In genomic region chr20:53957421-53958172, GRCh38 we compare ENCODE assay signal across 13 cellular contexts.
DNase-seq lines count a peak whose midpoint lies in the region; ATAC-seq and TF ChIP-seq lines count a peak whose summit lies in the region.
"Had no signal": no experiment of that assay in that cellular context is flagged by ENCODE, and none has a peak within 500 bp of the region (broad histone marks: within the 10 kb centered on the region; RNA-seq: fewer than 3 reads in every experiment).

No MANE protein-coding gene starts in this region.

- no peaks in the 10 kb centered on the region for H3K79me2 ChIP-seq in OCI-LY7 (ENCODE audit: insufficient read depth, low read depth, low read length)

- no peaks in the 10 kb centered on the region for H3K27me3 Mint-ChIP-seq in type B pancreatic cell

- H3K4me3 ChIP-seq in cardiac muscle cell (no peak overlapping the region), right atrium auricular region (no peak overlapping the region), OCI-LY7 (ENCODE audit: low read depth, low read length, poor library complexity, severe bottlenecking) (no peak overlapping the region), epithelial cell of esophagus (ENCODE audit: low read length) (no peak overlapping the region)
- H3K4me3 ChIP-seq: colonic mucosa had no signal

- no TSS peak for BruUV-seq in OCI-LY7 (replicated peaks; lab: Mats Ljungman, UMichigan)

- no peak overlapping the region for H3K27ac Mint-ChIP-seq in type B pancreatic cell
- H3K27ac Mint-ChIP-seq: activated CD4-positive, alpha-beta memory T cell treated with anti-CD3 and anti-CD28 coated beads, Interleukin-2, amount 10 ng/mL, durations not matched to agents 7 days and 5 days; T-helper 1 cell treated with Interleukin-12 subunit alpha and Interleukin-12 subunit beta and Interleukin-4 antibody, amounts not matched to agents 30 μg/mL and 1 μg/mL, for 36 hours had no signal

- no peaks in the 10 kb centered on the region for H4K20me1 ChIP-seq in OCI-LY7 (ENCODE audit: insufficient read depth, low read length)

- DNase-seq in cardiac muscle cell (ENCODE audit: low read depth in 1 of 2, low spot score in 1 of 2) (peak in 1 of 2 donors; percentile 48), right atrium auricular region (ENCODE audit: low spot score) (no peak), OCI-LY7 (ENCODE audit: low spot score) (peak; percentile 28), epithelial cell of esophagus (ENCODE audit: low read depth) (no peak), type B pancreatic cell (ENCODE audit: extremely low spot score, unreplicated experiment) (no peak), NCI-H2029 (lab: John Stamatoyannopoulos, UW) (no peak), NCI-H2081 treated with DMSO at 0.1 percent for 48 hours (lab: John Stamatoyannopoulos, UW) (no peak)
- DNase-seq: activated CD4-positive, alpha-beta memory T cell treated with anti-CD3 and anti-CD28 coated beads, Interleukin-2, amount 10 ng/mL, durations not matched to agents 7 days and 5 days; colonic mucosa; NCI-H1092 treated with DMSO at 0.1 percent for 48 hours; NCI-H774 had no signal

- H3K36me3 ChIP-seq in cardiac muscle cell (no peaks in the 10 kb centered on the region), right atrium auricular region (no peaks in the 10 kb centered on the region), OCI-LY7 (ENCODE audit: insufficient read depth, low read length) (no peaks in the 10 kb centered on the region)
- H3K36me3 ChIP-seq: colonic mucosa had no signal

- POLR2A ChIA-PET in OCI-LY7 (lab: Charles Lee), result interaction anchor here (0.5 to 0.6 kb wide), 2 partner anchors 662 to 685 kb away, joined by 3 read pairs; no protein-coding TSS in a partner anchor

- H3K9me3 ChIP-seq in cardiac muscle cell (ENCODE audit: low read depth) (no peaks in the 10 kb centered on the region), right atrium auricular region (peaks cover 0 to 10% of the 10 kb centered on the region in 2 donors), OCI-LY7 (ENCODE audit: low read length) (peaks cover 4% of the 10 kb centered on the region; the same call in 1 of the 2 replicates)
- H3K9me3 ChIP-seq: colonic mucosa had no signal

- no peak overlapping the region for H2AFZ ChIP-seq in OCI-LY7 (ENCODE audit: low read length)

- H3K9me2 ChIP-seq in OCI-LY7 (ENCODE audit: insufficient read depth, low read length), result no peaks in the 10 kb centered on the region

- intact Hi-C loops in OCI-LY7 (cut with micrococcal nuclease; ENCODE audit: unreplicated experiment), result no loop called here

- H3K4me1 ChIP-seq in cardiac muscle cell (ENCODE audit: low read depth), result no peaks in the 10 kb centered on the region
- H3K4me1 ChIP-seq in right atrium auricular region, result no peaks in the 10 kb centered on the region
- peaks cover 5% of the 10 kb centered on the region for H3K4me1 ChIP-seq in OCI-LY7 (ENCODE audit: insufficient read depth, low read length, poor library complexity, severe bottlenecking)
- H3K4me1 ChIP-seq: colonic mucosa had no signal

- CTCF ChIA-PET in OCI-LY7 (lab: Charles Lee; ENCODE audit: unreplicated experiment), result no interaction called here

- no peak overlapping the region for H3K27ac ChIP-seq in cardiac muscle cell
- no peak overlapping the region for H3K27ac ChIP-seq in right atrium auricular region
- no peak overlapping the region for H3K27ac ChIP-seq in OCI-LY7 (ENCODE audit: low read depth, low read length, poor library complexity, severe bottlenecking)
- H3K27ac ChIP-seq: colonic mucosa had no signal

- no peak overlapping the region for H3K4me3 Mint-ChIP-seq in type B pancreatic cell
- H3K4me3 Mint-ChIP-seq: activated CD4-positive, alpha-beta memory T cell treated with anti-CD3 and anti-CD28 coated beads, Interleukin-2, amount 10 ng/mL, durations not matched to agents 7 days and 5 days; T-helper 1 cell treated with Interleukin-12 subunit alpha and Interleukin-12 subunit beta and Interleukin-4 antibody, amounts not matched to agents 30 μg/mL and 1 μg/mL, for 36 hours had no signal

- ATAC-seq in GM21576 (IDR thresholded peaks at IDR 0.05; ENCODE audit: unreplicated experiment), result no peak

- no peak overlapping the region for H3K4me2 ChIP-seq in OCI-LY7 (ENCODE audit: low read length)

- TF ChIP-seq CTCF in cardiac muscle cell (IDR thresholded peaks at IDR 0.05; ENCODE audit: low read depth, low read length) (peak; percentile 41), right atrium auricular region (IDR thresholded peaks at IDR 0.05) (no peak), OCI-LY7 (conservative IDR thresholded peaks at IDR 0.05; ENCODE audit: low read length) (peak; percentile 68), epithelial cell of esophagus (IDR thresholded peaks at IDR 0.05; ENCODE audit: insufficient read depth, low read depth, low read length, missing control alignments) (peak; percentile 11), type B pancreatic cell (conservative IDR thresholded peaks at IDR 0.05) (peak; percentile 17)

- H3K4me1 Mint-ChIP-seq in type B pancreatic cell (ENCODE audit: unreplicated experiment), result peaks cover 9% of the 10 kb centered on the region

- H3K27me3 ChIP-seq in cardiac muscle cell, result no peaks in the 10 kb centered on the region
- no peaks in the 10 kb centered on the region for H3K27me3 ChIP-seq in right atrium auricular region
- H3K27me3 ChIP-seq: colonic mucosa had no signal

- peaks cover 4% of the 10 kb centered on the region for H3K9me3 Mint-ChIP-seq in type B pancreatic cell

- peaks cover 3% of the 10 kb centered on the region for H3K36me3 Mint-ChIP-seq in type B pancreatic cell

Comparison
In these comparisons a context has a peak if more than half of its experiments do, and no peak if none do; other contexts are left out.
1. CTCF ChIP-seq: peak in cardiac muscle cell (single experiment), OCI-LY7 (single experiment), epithelial cell of esophagus (single experiment) and type B pancreatic cell (single experiment); none in right atrium auricular region (0 of 2).